1 cellular context compared by ENCODE assay signal in genomic region chr18:58570360-58571064, GRCh38.
TF ChIP-seq lines count a peak whose summit lies in the region.

No MANE protein-coding gene starts in this region.

TF ChIP-seq in HepG2, 621 proteins besides CTCF, POLR2A, EP300 and RAD21 (continued from another document):
- TF ChIP-seq FOXP1 (IDR thresholded peaks at IDR 0.05), result no peak
- no peak for TF ChIP-seq FOXP1 (CRISPR knock-in tag; IDR thresholded peaks at IDR 0.05)
